ENCODE assay signal across 9 cellular contexts in genomic region chr3:29942297-29942696, GRCh38.
"Had no signal": no experiment of that assay in that cellular context is flagged by ENCODE, and none has a peak within 500 bp of the region (broad histone marks: within the 10 kb centered on the region; RNA-seq: fewer than 3 reads in every experiment).

No MANE protein-coding gene starts in this region.

- DNase-seq: H9, HCEC 1CT, IMR-90, KG1 had no signal

- H3K4me1 Mint-ChIP-seq: GM23338 had no signal

- FAIRE-seq: H1, H54, K562 had no signal

- ATAC-seq: GM23338, K562 had no signal

- H3K4me2 ChIP-seq: GM23338 had no signal

- H2AFZ ChIP-seq: GM23338 had no signal

- H3K4me3 Mint-ChIP-seq: GM23338, H9 had no signal

- H3K27ac Mint-ChIP-seq: GM23338, H9 had no signal

- H3K27ac ChIP-seq: HL-60 had no signal

- H3K4me3 ChIP-seq: GM23338, K562 had no signal

- H3K9me3 Mint-ChIP-seq: GM23338, H9 had no signal
